18 cellular contexts compared by ENCODE assay signal in the genomic region with DNA sequence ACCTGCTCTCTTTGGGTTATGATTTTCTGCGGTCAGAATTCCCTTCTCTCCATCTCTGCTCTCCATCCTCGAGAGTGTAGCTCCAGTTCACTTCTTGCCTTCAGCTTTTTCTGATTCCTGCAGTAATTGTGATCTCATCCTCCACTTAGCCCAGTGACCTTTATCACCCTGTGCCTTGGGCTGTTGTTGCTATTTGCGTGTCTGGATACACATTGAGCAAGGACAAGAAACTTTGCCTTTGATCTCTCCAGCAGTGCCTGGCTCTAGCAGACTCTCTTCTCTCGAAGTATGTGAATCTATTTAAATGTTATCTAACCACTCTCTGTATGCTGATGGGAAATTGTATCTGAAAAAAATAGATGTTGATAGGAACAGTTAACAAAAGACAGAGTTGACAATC.
DNase-seq lines count a peak whose midpoint lies in the region; FAIRE-seq and TF ChIP-seq lines count a peak whose summit lies in the region.
"Had no signal": no experiment of that assay in that cellular context is flagged by ENCODE, and none has a peak within 500 bp of the region (broad histone marks: within the 10 kb centered on the region; RNA-seq: fewer than 3 reads in every experiment).

No MANE protein-coding gene starts in this region.

- H3F3A ChIP-seq in PC-9 (ENCODE audit: insufficient read depth, low read depth), result no peaks in the 10 kb centered on the region; the same call in 1 of the 2 replicates

- H3K9me2 ChIP-seq in PC-9 (ENCODE audit: insufficient read depth), result 0 out of 2 replicates have a peak, but pooled peaks cover 3% of the 10 kb centered on the region

- no TSS peak for BruUV-seq in PC-9 (replicated peaks; lab: Mats Ljungman, UMichigan)

- H3K36me3 ChIP-seq in PC-9 (ENCODE audit: low read depth) (no peaks in the 10 kb centered on the region), small intestine (ENCODE audit: control insufficient read depth in 2 of 2, insufficient read depth in 2 of 2, low read length in 2 of 2) (no peaks in the 10 kb centered on the region)
- H3K36me3 ChIP-seq: pancreas, spleen had no signal

- DNase-seq in EH (ENCODE audit: low read depth) (peak; percentile 5), PC-9 (peak in 1 of 2 experiments; percentile 71), islet precursor cell (peak; percentile 95), small intestine (peak; percentile 25), substantia nigra (lab: John Stamatoyannopoulos, UW) (no peak), HTR-8/SVneo (ENCODE audit: insufficient read length, low spot score) (no peak), NCI-H446 (lab: John Stamatoyannopoulos, UW) (no peak)
- DNase-seq: activated CD4-positive, alpha-beta T cell treated with anti-CD3 and anti-CD28 coated beads, Interleukin-2, amount 50 U/mL, for 1 hour; activated CD8-positive, alpha-beta memory T cell treated with anti-CD3 and anti-CD28 coated beads, Interleukin-2, amount 50 U/mL, for 4 hours; activated effector memory CD4-positive, alpha-beta T cell treated with Interleukin-2 at 50 U/mL for 16 hours; dorsolateral prefrontal cortex; erythroblast; NCI-H2081; NCI-H510A treated with DMSO at 0.1 percent for 48 hours; pancreas; spleen; SW 1271 had no signal

- intact Hi-C loops in PC-9 (cut with micrococcal nuclease; ENCODE audit: unreplicated experiment), result no loop called here

- 18 to 27% (median 21%) methylated on average over 4 of the region's 4 CpGs for WGBS in small intestine, 3 donors

- H3K27ac ChIP-seq in PC-9 (no peak overlapping the region), small intestine (ENCODE audit: low read depth in 1 of 2, low read length in 1 of 2) (no peak overlapping the region), substantia nigra (ENCODE audit: low read depth, low read length, poor library complexity, severe bottlenecking) (no peak overlapping the region)
- H3K27ac ChIP-seq: dorsolateral prefrontal cortex, KMS-11, pancreas, spleen had no signal

- H3K27me3 ChIP-seq in PC-9 (ENCODE audit: insufficient read depth, low read depth), result no peaks in the 10 kb centered on the region
- no peaks in the 10 kb centered on the region for H3K27me3 ChIP-seq in small intestine (ENCODE audit: control insufficient read depth in 2 of 2, insufficient read depth in 2 of 2, low read length in 2 of 2)
- H3K27me3 ChIP-seq: pancreas had no signal

- H4K20me1 ChIP-seq in PC-9 (ENCODE audit: insufficient read depth), result no peaks in the 10 kb centered on the region

- no peak overlapping the region for H2AFZ ChIP-seq in PC-9

- H3K4me1 ChIP-seq in PC-9 (replicated peaks; ENCODE audit: insufficient read depth) (peaks cover 14% of the 10 kb centered on the region), small intestine (ENCODE audit: control insufficient read depth in 2 of 2, insufficient read depth in 1 of 2, low read depth in 1 of 2, low read length in 1 of 2) (no peaks in the 10 kb centered on the region)
- H3K4me1 ChIP-seq: pancreas, spleen had no signal

- POLR2A ChIA-PET in PC-9 (lab: Charles Lee; ENCODE audit: unreplicated experiment), result no interaction called here

- H3K79me2 ChIP-seq in PC-9 (ENCODE audit: low read depth), result no peaks in the 10 kb centered on the region

- FAIRE-seq in small intestine (lab: Jason Lieb, UNC) (no peak), HTR-8/SVneo (lab: Jason Lieb, UNC) (no peak)
- FAIRE-seq: pancreas had no signal

- CTCF ChIA-PET in PC-9 (lab: Charles Lee), result no interaction called here

- TF ChIP-seq CTCF in PC-9 (conservative IDR thresholded peaks at IDR 0.05), result no peak

- peak overlapping the region; percentile 31 for H3K4me2 ChIP-seq in PC-9
- H3K4me2 ChIP-seq: KMS-11 had no signal

- H3K4me3 ChIP-seq in PC-9, result no peak overlapping the region
- H3K4me3 ChIP-seq in small intestine (ENCODE audit: low read depth in 1 of 2, low read length in 2 of 2), result no peak overlapping the region
- H3K4me3 ChIP-seq: dorsolateral prefrontal cortex, pancreas, spleen had no signal

- peaks cover 4% of the 10 kb centered on the region; the same call in 1 of the 2 replicates for H3K9me3 ChIP-seq in PC-9 (ENCODE audit: insufficient read depth, low read depth)
- no peaks in the 10 kb centered on the region for H3K9me3 ChIP-seq in small intestine (ENCODE audit: control insufficient read depth, low read depth)
- H3K9me3 ChIP-seq: pancreas, spleen had no signal

Comparison
In these comparisons a context has a peak if more than half of its experiments do, and no peak if none do; other contexts are left out.
1. DNase-seq: peak in EH (single experiment), islet precursor cell (single experiment) and small intestine (single experiment); none in substantia nigra (0 of 49), HTR-8/SVneo (single experiment) and NCI-H446 (0 of 2).